In the genomic region with DNA sequence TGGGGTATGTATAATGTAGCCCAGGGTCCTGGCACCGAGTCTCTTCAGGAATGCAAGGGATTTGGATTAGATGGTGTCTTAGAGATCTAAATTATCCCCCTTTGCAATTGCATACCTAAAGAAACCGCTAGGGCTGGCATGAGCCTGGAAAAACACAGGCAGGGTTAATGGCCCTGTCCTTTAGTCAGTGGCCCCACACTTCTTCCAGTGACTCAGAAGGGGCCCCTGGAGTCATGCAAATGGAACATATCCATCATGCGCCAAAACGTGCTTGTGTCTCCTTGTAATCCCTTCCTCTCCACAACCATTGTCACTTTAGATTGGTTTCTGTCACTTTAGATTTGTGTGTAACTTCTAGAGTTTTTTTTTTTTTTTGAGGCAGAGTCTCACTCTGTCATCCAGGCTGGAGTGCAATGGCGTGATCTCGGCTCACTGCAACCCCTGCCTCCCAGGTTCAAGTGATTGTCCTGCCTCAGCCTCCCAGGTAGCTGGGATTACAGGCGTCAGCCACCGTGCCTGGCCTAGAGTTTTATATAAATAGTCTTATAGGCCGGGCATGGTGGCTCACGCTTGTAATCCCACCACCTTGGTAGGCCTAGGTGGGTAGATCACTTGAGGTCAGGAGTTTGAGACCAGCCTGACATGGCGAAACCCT, we compare ENCODE assay signal across 1 cellular context.
TF ChIP-seq lines count a peak whose summit lies in the region.

No MANE protein-coding gene starts in this region.

TF ChIP-seq in HEK293, 187 proteins besides CTCF, POLR2A, EP300 and RAD21 (continued from another document):
- no peak for TF ChIP-seq PRDM1 (tag by site-specific recombination; IDR thresholded peaks at IDR 0.05)
- TF ChIP-seq, protein P1, sequence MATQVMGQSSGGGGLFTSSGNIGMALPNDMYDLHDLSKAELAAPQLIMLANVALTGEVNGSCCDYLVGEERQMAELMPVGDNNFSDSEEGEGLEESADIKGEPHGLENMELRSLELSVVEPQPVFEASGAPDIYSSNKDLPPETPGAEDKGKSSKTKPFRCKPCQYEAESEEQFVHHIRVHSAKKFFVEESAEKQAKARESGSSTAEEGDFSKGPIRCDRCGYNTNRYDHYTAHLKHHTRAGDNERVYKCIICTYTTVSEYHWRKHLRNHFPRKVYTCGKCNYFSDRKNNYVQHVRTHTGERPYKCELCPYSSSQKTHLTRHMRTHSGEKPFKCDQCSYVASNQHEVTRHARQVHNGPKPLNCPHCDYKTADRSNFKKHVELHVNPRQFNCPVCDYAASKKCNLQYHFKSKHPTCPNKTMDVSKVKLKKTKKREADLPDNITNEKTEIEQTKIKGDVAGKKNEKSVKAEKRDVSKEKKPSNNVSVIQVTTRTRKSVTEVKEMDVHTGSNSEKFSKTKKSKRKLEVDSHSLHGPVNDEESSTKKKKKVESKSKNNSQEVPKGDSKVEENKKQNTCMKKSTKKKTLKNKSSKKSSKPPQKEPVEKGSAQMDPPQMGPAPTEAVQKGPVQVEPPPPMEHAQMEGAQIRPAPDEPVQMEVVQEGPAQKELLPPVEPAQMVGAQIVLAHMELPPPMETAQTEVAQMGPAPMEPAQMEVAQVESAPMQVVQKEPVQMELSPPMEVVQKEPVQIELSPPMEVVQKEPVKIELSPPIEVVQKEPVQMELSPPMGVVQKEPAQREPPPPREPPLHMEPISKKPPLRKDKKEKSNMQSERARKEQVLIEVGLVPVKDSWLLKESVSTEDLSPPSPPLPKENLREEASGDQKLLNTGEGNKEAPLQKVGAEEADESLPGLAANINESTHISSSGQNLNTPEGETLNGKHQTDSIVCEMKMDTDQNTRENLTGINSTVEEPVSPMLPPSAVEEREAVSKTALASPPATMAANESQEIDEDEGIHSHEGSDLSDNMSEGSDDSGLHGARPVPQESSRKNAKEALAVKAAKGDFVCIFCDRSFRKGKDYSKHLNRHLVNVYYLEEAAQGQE (tag by site-specific recombination; IDR thresholded peaks at IDR 0.05), result no peak
- TF ChIP-seq GLI2 (tag by site-specific recombination; IDR thresholded peaks at IDR 0.05; ENCODE audit: borderline replicate concordance, low read depth), result no peak
- TF ChIP-seq, protein P2, sequence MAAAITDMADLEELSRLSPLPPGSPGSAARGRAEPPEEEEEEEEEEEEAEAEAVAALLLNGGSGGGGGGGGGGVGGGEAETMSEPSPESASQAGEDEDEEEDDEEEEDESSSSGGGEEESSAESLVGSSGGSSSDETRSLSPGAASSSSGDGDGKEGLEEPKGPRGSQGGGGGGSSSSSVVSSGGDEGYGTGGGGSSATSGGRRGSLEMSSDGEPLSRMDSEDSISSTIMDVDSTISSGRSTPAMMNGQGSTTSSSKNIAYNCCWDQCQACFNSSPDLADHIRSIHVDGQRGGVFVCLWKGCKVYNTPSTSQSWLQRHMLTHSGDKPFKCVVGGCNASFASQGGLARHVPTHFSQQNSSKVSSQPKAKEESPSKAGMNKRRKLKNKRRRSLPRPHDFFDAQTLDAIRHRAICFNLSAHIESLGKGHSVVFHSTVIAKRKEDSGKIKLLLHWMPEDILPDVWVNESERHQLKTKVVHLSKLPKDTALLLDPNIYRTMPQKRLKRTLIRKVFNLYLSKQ (tag by site-specific recombination; IDR thresholded peaks at IDR 0.05; ENCODE audit: borderline replicate concordance), result no peak
- no peak for TF ChIP-seq ZBTB7A (tag by site-specific recombination; IDR thresholded peaks at IDR 0.05; ENCODE audit: low read depth)
- TF ChIP-seq ZNF175 (tag by site-specific recombination; IDR thresholded peaks at IDR 0.05), result no peak
- TF ChIP-seq ZBTB20 (tag by site-specific recombination; IDR thresholded peaks at IDR 0.05), result peak; percentile 79
- TF ChIP-seq ZNF202 (tag by site-specific recombination; IDR thresholded peaks at IDR 0.05; ENCODE audit: borderline replicate concordance), result no peak
- no peak for TF ChIP-seq REPIN1 (tag by site-specific recombination; IDR thresholded peaks at IDR 0.05; ENCODE audit: low read depth)
